Comparison of ENCODE assay signal across 1 cellular context in the genomic region with DNA sequence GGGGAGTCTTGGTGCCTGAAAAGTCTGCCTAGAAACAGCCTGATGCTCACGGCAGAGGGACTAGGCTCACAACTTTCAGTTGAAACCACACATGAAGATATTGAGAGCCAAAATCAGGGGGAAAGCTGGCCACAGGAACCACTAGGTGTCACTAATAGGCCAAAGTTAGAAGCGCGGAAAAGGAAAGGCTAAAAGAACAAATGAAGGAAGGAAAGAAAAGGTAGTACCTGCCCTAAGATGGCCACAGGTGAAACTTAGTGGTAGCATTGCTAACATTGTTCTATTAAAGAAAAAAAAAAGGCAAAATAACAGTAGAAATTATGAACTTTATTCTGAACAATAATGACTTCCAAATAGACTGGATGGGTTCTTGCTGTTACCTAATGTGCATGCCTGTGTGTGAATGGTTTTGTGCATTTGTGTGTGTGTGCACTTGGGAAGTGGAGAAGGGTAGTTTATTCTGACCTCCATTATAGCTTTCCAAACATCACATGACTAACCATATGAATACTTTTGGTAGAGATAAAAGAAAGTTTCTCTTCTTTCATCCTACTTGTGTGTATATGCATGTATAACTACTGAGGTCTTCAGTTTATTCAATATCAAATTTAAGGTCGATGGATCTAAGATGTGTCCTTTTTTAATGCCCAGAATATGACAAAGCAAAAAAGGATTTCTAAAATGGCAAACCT.
TF ChIP-seq lines count a peak whose summit lies in the region.

No MANE protein-coding gene starts in this region.

TF ChIP-seq in H1, 55 proteins besides CTCF, POLR2A, EP300 and RAD21:
- TF ChIP-seq NRF1 (IDR thresholded peaks at IDR 0.05; ENCODE audit: low read depth, low read length) = no peak
- TF ChIP-seq BCL11A (IDR thresholded peaks at IDR 0.05; ENCODE audit: low read depth in 2 of 2, low read length in 2 of 2) = no peak
- TF ChIP-seq PHF8 (conservative IDR thresholded peaks at IDR 0.05; ENCODE audit: low read depth, low read length) = no peak
- no peak for TF ChIP-seq CTBP2 (IDR thresholded peaks at IDR 0.05; ENCODE audit: borderline replicate concordance, insufficient read depth, insufficient read length, low read length)
- TF ChIP-seq CHD2 (IDR thresholded peaks at IDR 0.05; ENCODE audit: low read length) = no peak
